9 cellular contexts compared by ENCODE assay signal in the genomic region with DNA sequence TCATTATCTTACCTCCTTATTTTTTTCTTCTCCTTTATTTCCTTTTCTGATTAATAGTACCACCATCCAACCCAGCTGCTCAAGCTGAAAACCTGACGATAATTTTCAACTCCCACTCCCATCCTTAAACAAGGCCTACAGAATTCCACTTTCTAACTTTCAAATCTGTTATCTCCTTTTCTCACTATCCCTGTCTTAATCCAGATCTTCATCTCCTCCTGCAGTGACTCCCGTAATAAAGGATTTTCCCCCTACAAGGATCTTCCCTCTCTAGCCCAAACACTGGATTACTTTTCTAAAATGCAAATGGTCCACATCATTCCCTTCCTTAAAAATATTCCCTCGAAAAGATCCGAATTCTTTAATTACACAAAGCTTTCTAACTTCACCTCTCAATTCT. TPM values are rescaled to one million over a fixed set of nuclear protein-coding genes. Genes with fewer than 3 reads are reported as not detected.
DNase-seq lines count a peak whose midpoint lies in the region; ATAC-seq and TF ChIP-seq lines count a peak whose summit lies in the region.
"Had no signal": no experiment of that assay in that cellular context is flagged by ENCODE, and none has a peak within 500 bp of the region (broad histone marks: within the 10 kb centered on the region; RNA-seq: fewer than 3 reads in every experiment).

No MANE protein-coding gene starts in this region.

- no peaks in the 10 kb centered on the region for H3K27me3 ChIP-seq in ACC112 (ENCODE audit: insufficient read depth, low read length)
- no peaks in the 10 kb centered on the region for H3K27me3 ChIP-seq in HUES48 (ENCODE audit: control insufficient read depth, insufficient read depth, low read length)
- no peaks in the 10 kb centered on the region for H3K27me3 ChIP-seq in breast epithelium
- no peaks in the 10 kb centered on the region for H3K27me3 ChIP-seq in mucosa of stomach (ENCODE audit: control insufficient read depth, insufficient read depth, low read length)
- no peaks in the 10 kb centered on the region for H3K27me3 ChIP-seq in aorta (ENCODE audit: control insufficient read depth in 1 of 2, insufficient read depth in 2 of 2, low read length in 1 of 2)

- 55 to 59% methylated on average over 4 of the region's 4 CpGs for WGBS in aorta, 2 donors

- H3K36me3 ChIP-seq in ACC112 (ENCODE audit: insufficient read depth, low read length): 0 out of 2 replicates have a peak, but pooled peaks cover 11% of the 10 kb centered on the region
- peaks cover 4% of the 10 kb centered on the region; the same call in 1 of the 2 replicates for H3K36me3 ChIP-seq in HUES48 (ENCODE audit: control insufficient read depth, insufficient read depth, low read length)
- H3K36me3 ChIP-seq in breast epithelium: no peaks in the 10 kb centered on the region
- no peaks in the 10 kb centered on the region for H3K36me3 ChIP-seq in mucosa of stomach (ENCODE audit: control insufficient read depth, insufficient read depth, low read length)
- no peaks in the 10 kb centered on the region for H3K36me3 ChIP-seq in aorta (ENCODE audit: control insufficient read depth in 1 of 2, insufficient read depth in 2 of 2, low read length in 1 of 2)

- no peak for TF ChIP-seq CTCF in breast epithelium (IDR thresholded peaks at IDR 0.05)

- H3K4me1 ChIP-seq in ACC112 (ENCODE audit: control insufficient read depth, insufficient read depth, low read length, unreplicated experiment): peaks cover 11% of the 10 kb centered on the region
- peaks cover 15% of the 10 kb centered on the region for H3K4me1 ChIP-seq in HUES48 (ENCODE audit: control insufficient read depth, insufficient read depth, low read length)
- H3K4me1 ChIP-seq in breast epithelium: no peaks in the 10 kb centered on the region
- peaks cover 3% of the 10 kb centered on the region for H3K4me1 ChIP-seq in mucosa of stomach (ENCODE audit: control insufficient read depth, insufficient read depth, low read length)
- H3K4me1 ChIP-seq in aorta (ENCODE audit: control insufficient read depth in 1 of 2, insufficient read depth in 2 of 2, low read length in 2 of 2): peaks cover 0 to 7% of the 10 kb centered on the region in 2 donors

- POLR2A ChIA-PET in HEK293T (lab: Yijun Ruan, JAX): interaction anchor here (1.8 kb wide), 1 partner anchor 55 kb away, joined by 5 read pairs; a partner anchor contains a TSS

- H3K79me2 ChIP-seq in ACC112 (ENCODE audit: control insufficient read depth, insufficient read depth, low read length, unreplicated experiment): peaks cover 54% of the 10 kb centered on the region

- no peak overlapping the region for H3K9ac ChIP-seq in HUES48 (ENCODE audit: low read depth, low read length)
- H3K9ac ChIP-seq in mucosa of stomach (ENCODE audit: low read length): peak overlapping the region; percentile 96

- CTCF ChIA-PET in HEK293T (lab: Yijun Ruan, JAX): no interaction called here

- TF ChIP-seq POLR2A in breast epithelium (IDR thresholded peaks at IDR 0.05): no peak

- H3K9me3 ChIP-seq in HUES48 (ENCODE audit: control insufficient read depth, insufficient read depth, low read length) (no peaks in the 10 kb centered on the region), breast epithelium (no peaks in the 10 kb centered on the region), mucosa of stomach (ENCODE audit: control insufficient read depth, low read length) (no peaks in the 10 kb centered on the region), aorta (ENCODE audit: control insufficient read depth, low read length) (no peaks in the 10 kb centered on the region)

- intact Hi-C loops in breast epithelium (cut with DNase I; ENCODE audit: low total_unique reads) (no loop called here), aorta (cut with DNase I) (no loop called here)

- no peak for ATAC-seq in GM18517 (IDR thresholded peaks at IDR 0.05; ENCODE audit: unreplicated experiment)
- ATAC-seq in aorta (ENCODE audit: low FRiP score): no peak

- no peak for DNase-seq in breast epithelium (ENCODE audit: low spot score in 2 of 2)
- no peak for DNase-seq in NOMO-1 treated with DMSO at 0.1 percent for 48 hours (lab: John Stamatoyannopoulos, UW; ENCODE audit: unreplicated experiment)
- DNase-seq in aorta: no peak
- DNase-seq in HEK293T (ENCODE audit: extremely low spot score): no peak
- DNase-seq: KBM-7 had no signal

- no peak overlapping the region for H2AFZ ChIP-seq in ACC112 (ENCODE audit: low read length, unreplicated experiment)

- peak overlapping the region; percentile 92 for H3K4me3 ChIP-seq in ACC112 (ENCODE audit: low read depth, low read length)
- peak overlapping the region; percentile 99 for H3K4me3 ChIP-seq in HUES48 (ENCODE audit: low read depth, low read length)
- H3K4me3 ChIP-seq in breast epithelium: peak overlapping the region; percentile 79 to 92 (median 85)
- H3K4me3 ChIP-seq in mucosa of stomach (ENCODE audit: low read length): no peak overlapping the region
- H3K4me3 ChIP-seq in aorta (ENCODE audit: low read length in 2 of 2): peak overlapping the region in 1 of 2 donors; percentile 84

- H3K27ac ChIP-seq in ACC112 (ENCODE audit: low read depth, low read length) (no peak overlapping the region), HUES48 (ENCODE audit: low read depth, low read length) (no peak overlapping the region), breast epithelium (no peak overlapping the region), aorta (ENCODE audit: low read depth in 1 of 2, low read length in 2 of 2) (no peak overlapping the region)

TF ChIP-seq in HEK293T, 16 proteins besides CTCF, POLR2A, EP300 and RAD21:
- TF ChIP-seq FOXM1 (IDR thresholded peaks at IDR 0.05; ENCODE audit: borderline replicate concordance): no peak
- TF ChIP-seq TARDBP (IDR thresholded peaks at IDR 0.05): no peak
- TF ChIP-seq SUZ12 (IDR thresholded peaks at IDR 0.05): no peak
- TF ChIP-seq ARNT (IDR thresholded peaks at IDR 0.05): no peak
- TF ChIP-seq BHLHE40 (IDR thresholded peaks at IDR 0.05; ENCODE audit: borderline replicate concordance): no peak
- no peak for TF ChIP-seq ELF4 (IDR thresholded peaks at IDR 0.05)
- TF ChIP-seq, protein P1, sequence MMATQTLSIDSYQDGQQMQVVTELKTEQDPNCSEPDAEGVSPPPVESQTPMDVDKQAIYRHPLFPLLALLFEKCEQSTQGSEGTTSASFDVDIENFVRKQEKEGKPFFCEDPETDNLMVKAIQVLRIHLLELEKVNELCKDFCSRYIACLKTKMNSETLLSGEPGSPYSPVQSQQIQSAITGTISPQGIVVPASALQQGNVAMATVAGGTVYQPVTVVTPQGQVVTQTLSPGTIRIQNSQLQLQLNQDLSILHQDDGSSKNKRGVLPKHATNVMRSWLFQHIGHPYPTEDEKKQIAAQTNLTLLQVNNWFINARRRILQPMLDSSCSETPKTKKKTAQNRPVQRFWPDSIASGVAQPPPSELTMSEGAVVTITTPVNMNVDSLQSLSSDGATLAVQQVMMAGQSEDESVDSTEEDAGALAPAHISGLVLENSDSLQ (IDR thresholded peaks at IDR 0.05): no peak
- TF ChIP-seq HDGF (IDR thresholded peaks at IDR 0.05; ENCODE audit: borderline replicate concordance): no peak
- TF ChIP-seq NFRKB (IDR thresholded peaks at IDR 0.05): no peak
- TF ChIP-seq FOXK2 (IDR thresholded peaks at IDR 0.05): no peak
- no peak for TF ChIP-seq SP1 (IDR thresholded peaks at IDR 0.05)
- no peak for TF ChIP-seq FOXA1 (IDR thresholded peaks at IDR 0.05)
- TF ChIP-seq CTBP1 (IDR thresholded peaks at IDR 0.05; ENCODE audit: borderline replicate concordance): no peak
- no peak for TF ChIP-seq ZNF384 (IDR thresholded peaks at IDR 0.05)
- no peak for TF ChIP-seq L3MBTL2 (conservative IDR thresholded peaks at IDR 0.05)
- TF ChIP-seq LEF1 (IDR thresholded peaks at IDR 0.05; ENCODE audit: borderline replicate concordance): no peak

RNA-seq across cellular contexts. Expression of a gene that starts 1.5 kb away (rescaled TPM):
- 10 to 100 TPM; 22.0 to 33.8 (median 22.9) TPM for total RNA-seq in breast epithelium
- total RNA-seq in aorta: 10 to 100 TPM; 27.0 to 30.4 TPM
- polyA plus RNA-seq in aorta: 10 to 100 TPM; 18.0 to 18.2 TPM

RNA-seq across cellular contexts. Expression of a gene that starts 6.5 kb away (rescaled TPM):
- total RNA-seq in breast epithelium: 10 to 100 TPM; 31.8 to 50.8 (median 47.4) TPM
- total RNA-seq in aorta: 10 to 100 TPM; 53.2 to 56.9 TPM
- 10 to 100 TPM; 27.8 to 59.1 TPM for polyA plus RNA-seq in aorta

RNA-seq across cellular contexts. Expression of a gene that starts 54.5 kb away (rescaled TPM):
- 10 to 100 TPM; 16.0 to 36.1 (median 28.1) TPM for total RNA-seq in breast epithelium
- total RNA-seq in aorta: 10 to 100 TPM in 1 of 2 donors, 1 to 10 TPM in 1; 7.9 to 10.6 TPM
- polyA plus RNA-seq in aorta: 1 to 10 TPM; 6.5 to 7.0 TPM
